In the genomic region with DNA sequence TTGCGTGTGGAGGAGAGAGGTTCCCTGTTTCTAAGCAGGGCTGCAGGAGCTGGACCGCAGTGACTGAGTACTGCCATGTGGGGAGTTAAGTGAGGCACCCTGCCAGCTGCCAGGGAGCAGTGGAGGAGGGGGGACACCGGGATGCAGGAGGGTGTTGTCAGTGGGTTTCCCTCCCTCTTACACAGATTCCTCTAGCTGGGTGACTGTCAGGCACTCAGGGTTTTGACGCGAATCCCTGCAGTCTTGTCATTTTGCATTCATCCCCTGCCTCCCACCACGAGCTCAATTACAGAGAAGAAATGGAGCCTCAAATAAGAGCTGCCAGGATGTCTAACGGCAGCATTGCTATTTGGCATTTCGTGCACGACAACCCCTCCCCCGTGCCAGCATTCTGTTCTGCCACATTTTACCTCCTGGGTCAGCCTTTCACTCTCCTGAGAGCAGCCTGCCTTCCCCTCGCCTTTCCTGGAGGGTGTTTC, we compare ENCODE assay signal across 13 cellular contexts.
DNase-seq lines count a peak whose midpoint lies in the region; ATAC-seq and TF ChIP-seq lines count a peak whose summit lies in the region.
"Had no signal": no experiment of that assay in that cellular context is flagged by ENCODE, and none has a peak within 500 bp of the region (broad histone marks: within the 10 kb centered on the region; RNA-seq: fewer than 3 reads in every experiment).

No MANE protein-coding gene starts in this region.

- intact Hi-C loops in activated naive CD4-positive, alpha-beta T cell treated with anti-CD3 and anti-CD28 coated beads for 36 hours (cut with micrococcal nuclease): no loop called here
- intact Hi-C loops in dorsolateral prefrontal cortex (cut with DNase I): no loop called here

- no peaks in the 10 kb centered on the region for H3K9me3 Mint-ChIP-seq in activated naive CD4-positive, alpha-beta T cell treated with anti-CD3 and anti-CD28 coated beads for 36 hours
- no peaks in the 10 kb centered on the region for H3K9me3 Mint-ChIP-seq in activated T-helper 17 cell treated with anti-CD3 and anti-CD28 coated beads, Interleukin-2, amount 50 U/mL, for 72 hours
- H3K9me3 Mint-ChIP-seq: activated naive CD8-positive, alpha-beta T cell treated with anti-CD3 and anti-CD28 coated beads, Interleukin-2, amount 10 ng/mL, durations not matched to agents 7 days and 5 days had no signal

- DNase-seq in activated naive CD4-positive, alpha-beta T cell treated with anti-CD3 and anti-CD28 coated beads for 36 hours: no peak
- DNase-seq in activated naive CD4-positive, alpha-beta T cell (lab: John Stamatoyannopoulos, UW): no peak
- DNase-seq in SJCRH30 (peak; percentile 6 to 11), dorsolateral prefrontal cortex (peak in 7 of 10 donors; percentile 56 to 66 (median 60)), substantia nigra (lab: John Stamatoyannopoulos, UW) (peak in 39 of 49 donors; percentile 16 to 90 (median 69)), NCI-H2196 treated with DMSO at 0.1 percent for 48 hours (lab: John Stamatoyannopoulos, UW; ENCODE audit: unreplicated experiment) (no peak)
- DNase-seq: activated CD4-positive, alpha-beta T cell treated with anti-CD3 and anti-CD28 coated beads, Interleukin-2, amount 50 U/mL, for 48 hours; activated naive CD8-positive, alpha-beta T cell treated with anti-CD3 and anti-CD28 coated beads, Interleukin-2, amount 10 ng/mL, durations not matched to agents 7 days and 5 days; foreskin melanocyte; KG1 had no signal

- H3K4me1 Mint-ChIP-seq in activated naive CD4-positive, alpha-beta T cell treated with anti-CD3 and anti-CD28 coated beads for 36 hours (ENCODE audit: low read depth): peaks cover 16% of the 10 kb centered on the region
- peaks cover 6% of the 10 kb centered on the region for H3K4me1 Mint-ChIP-seq in activated T-helper 17 cell treated with anti-CD3 and anti-CD28 coated beads, Interleukin-2, amount 50 U/mL, for 72 hours

- H3K27me3 ChIP-seq in SJCRH30: no peaks in the 10 kb centered on the region
- no peaks in the 10 kb centered on the region for H3K27me3 ChIP-seq in dorsolateral prefrontal cortex

- peaks cover 37% of the 10 kb centered on the region for H3K36me3 Mint-ChIP-seq in activated naive CD4-positive, alpha-beta T cell treated with anti-CD3 and anti-CD28 coated beads for 36 hours (ENCODE audit: low read depth)
- H3K36me3 Mint-ChIP-seq in activated T-helper 17 cell treated with anti-CD3 and anti-CD28 coated beads, Interleukin-2, amount 50 U/mL, for 72 hours (ENCODE audit: low read depth): peaks cover 95% of the 10 kb centered on the region

- no peak for ATAC-seq in HG03469 (IDR thresholded peaks at IDR 0.05; ENCODE audit: unreplicated experiment)
- no peak for ATAC-seq in activated T-helper 17 cell treated with anti-CD3 and anti-CD28 coated beads, Interleukin-2, amount 50 U/mL, for 72 hours (replicated peaks)

- no peaks in the 10 kb centered on the region for H3K27me3 Mint-ChIP-seq in activated naive CD4-positive, alpha-beta T cell treated with anti-CD3 and anti-CD28 coated beads for 36 hours (ENCODE audit: low read depth)
- no peaks in the 10 kb centered on the region for H3K27me3 Mint-ChIP-seq in activated T-helper 17 cell treated with anti-CD3 and anti-CD28 coated beads, Interleukin-2, amount 50 U/mL, for 72 hours
- H3K27me3 Mint-ChIP-seq: activated naive CD8-positive, alpha-beta T cell treated with anti-CD3 and anti-CD28 coated beads, Interleukin-2, amount 10 ng/mL, durations not matched to agents 7 days and 5 days had no signal

- no peaks in the 10 kb centered on the region for H3K9me3 ChIP-seq in SJCRH30 (replicated peaks)

- H3K27ac ChIP-seq in SJCRH30 (no peak overlapping the region), dorsolateral prefrontal cortex (peak overlapping the region in 54 of 59 donors; percentile 4 to 85 (median 64)), substantia nigra (ENCODE audit: low read depth, low read length, poor library complexity, severe bottlenecking) (no peak overlapping the region)

- H3K27ac Mint-ChIP-seq in activated naive CD4-positive, alpha-beta T cell treated with anti-CD3 and anti-CD28 coated beads for 36 hours: peak overlapping the region; percentile 28
- no peak overlapping the region for H3K27ac Mint-ChIP-seq in activated T-helper 17 cell treated with anti-CD3 and anti-CD28 coated beads, Interleukin-2, amount 50 U/mL, for 72 hours
- H3K27ac Mint-ChIP-seq: activated naive CD8-positive, alpha-beta T cell treated with anti-CD3 and anti-CD28 coated beads, Interleukin-2, amount 10 ng/mL, durations not matched to agents 7 days and 5 days; B cell had no signal

- H3K4me3 ChIP-seq in SJCRH30: no peak overlapping the region
- peak overlapping the region in 2 of 59 donors; percentile 11 to 21 for H3K4me3 ChIP-seq in dorsolateral prefrontal cortex

- TF ChIP-seq CTCF in dorsolateral prefrontal cortex (IDR thresholded peaks at IDR 0.05 in 54 of 56, conservative IDR thresholded peaks at IDR 0.05 in 2 of 56; ENCODE audit: low read depth in 1 of 56, partially characterized antibody in 56 of 56): no peak

- no peak overlapping the region for H3K4me3 Mint-ChIP-seq in activated naive CD4-positive, alpha-beta T cell treated with anti-CD3 and anti-CD28 coated beads for 36 hours
- no peak overlapping the region for H3K4me3 Mint-ChIP-seq in activated T-helper 17 cell treated with anti-CD3 and anti-CD28 coated beads, Interleukin-2, amount 50 U/mL, for 72 hours
- H3K4me3 Mint-ChIP-seq: activated naive CD8-positive, alpha-beta T cell treated with anti-CD3 and anti-CD28 coated beads, Interleukin-2, amount 10 ng/mL, durations not matched to agents 7 days and 5 days; B cell had no signal

- H3K36me3 ChIP-seq in SJCRH30: no peaks in the 10 kb centered on the region

- CTCF ChIA-PET in activated naive CD4-positive, alpha-beta T cell treated with anti-CD3 and anti-CD28 coated beads for 36 hours (lab: Charles Lee): interaction anchor here (1.1 kb wide), 1 partner anchor 318 kb away, joined by 4 read pairs; no protein-coding TSS in a partner anchor

- peaks cover 10% of the 10 kb centered on the region for H3K4me1 ChIP-seq in SJCRH30

Comparison
In these comparisons a context has a peak if more than half of its experiments do, and no peak if none do; other contexts are left out.
1. DNase-seq: peak in SJCRH30 (2 of 2), dorsolateral prefrontal cortex (7 of 10) and substantia nigra (39 of 49); none in activated naive CD4-positive, alpha-beta T cell treated with anti-CD3 and anti-CD28 coated beads for 36 hours (single experiment), activated naive CD4-positive, alpha-beta T cell (0 of 4) and NCI-H2196 treated with DMSO at 0.1 percent for 48 hours (single experiment).
2. H3K27ac ChIP-seq: peak in dorsolateral prefrontal cortex (54 of 59); none in SJCRH30 (single experiment) and substantia nigra (single experiment).